Comparison of ENCODE assay signal across 13 cellular contexts in genomic region chr16:87496101-87496801, GRCh38. TPM values are rescaled to one million over a fixed set of nuclear protein-coding genes. Genes with fewer than 3 reads are reported as not detected.
DNase-seq lines count a peak whose midpoint lies in the region; ATAC-seq, FAIRE-seq and TF ChIP-seq lines count a peak whose summit lies in the region.
"Had no signal": no experiment of that assay in that cellular context is flagged by ENCODE, and none has a peak within 500 bp of the region (broad histone marks: within the 10 kb centered on the region; RNA-seq: fewer than 3 reads in every experiment).

No MANE protein-coding gene starts in this region.

- H3K27ac Mint-ChIP-seq in astrocyte (ENCODE audit: unreplicated experiment), result no peak overlapping the region
- H3K27ac Mint-ChIP-seq in endodermal cell, result no peak overlapping the region

- H3K9ac ChIP-seq in astrocyte (ENCODE audit: low read length) (no peak overlapping the region), endodermal cell (ENCODE audit: extremely low read depth, low read length, poor library complexity, severe bottlenecking) (no peak overlapping the region)

- H3K79me2 ChIP-seq in astrocyte (ENCODE audit: insufficient read depth, low read length), result peaks cover 8% of the 10 kb centered on the region

- DNase-seq in activated T-cell treated with anti-CD3 and anti-CD28 coated beads, Interleukin-2, amount 50 U/mL, for 48 hours, result peak; percentile 34 to 38
- no peak for DNase-seq in activated T-cell treated with anti-CD3 and anti-CD28 coated beads for 4 hours
- no peak for DNase-seq in astrocyte (ENCODE audit: low read depth)
- peak; percentile 17 to 21 for DNase-seq in stimulated activated CD8-positive, alpha-beta memory T cell treated with anti-CD3 and anti-CD28 coated beads, Interleukin-7, amount 100 ng/mL, for 4 hours (ENCODE audit: low read depth in 2 of 2)
- no peak for DNase-seq in endodermal cell
- DNase-seq: activated CD8-positive, alpha-beta memory T cell treated with anti-CD3 and anti-CD28 coated beads for 24 hours; GF-D8; NCI-H1048; small intestine had no signal

- H3K36me3 Mint-ChIP-seq in astrocyte (ENCODE audit: low read depth, unreplicated experiment) (no peaks in the 10 kb centered on the region), endodermal cell (ENCODE audit: low read depth) (no peaks in the 10 kb centered on the region)

- H3K27me3 Mint-ChIP-seq in astrocyte (ENCODE audit: low read depth, unreplicated experiment), result no peaks in the 10 kb centered on the region
- H3K27me3 Mint-ChIP-seq in endodermal cell (ENCODE audit: insufficient read depth), result no peaks in the 10 kb centered on the region

- peaks cover 7% of the 10 kb centered on the region for H4K20me1 ChIP-seq in astrocyte (ENCODE audit: insufficient read depth, low read length)

- H3K9me3 ChIP-seq in astrocyte (ENCODE audit: insufficient read depth, low read depth, low read length), result no peaks in the 10 kb centered on the region
- H3K9me3 ChIP-seq in endodermal cell (ENCODE audit: control insufficient read depth, low read length), result no peaks in the 10 kb centered on the region

- no peak overlapping the region for H2AFZ ChIP-seq in astrocyte (ENCODE audit: low read depth, low read length)

- H3K4me3 ChIP-seq in astrocyte (ENCODE audit: insufficient read depth, low read depth, low read length) (no peak overlapping the region), endodermal cell (ENCODE audit: low read length) (no peak overlapping the region)
- H3K4me3 ChIP-seq: SK-N-MC had no signal

- no peak for FAIRE-seq in astrocyte (lab: Jason Lieb, UNC)
- FAIRE-seq: small intestine had no signal

- H3K9me3 Mint-ChIP-seq in astrocyte (ENCODE audit: unreplicated experiment) (no peaks in the 10 kb centered on the region), endodermal cell (no peaks in the 10 kb centered on the region)

- no peak overlapping the region for H3K4me2 ChIP-seq in astrocyte (ENCODE audit: low read length)

- H3K4me1 Mint-ChIP-seq in astrocyte (ENCODE audit: low read depth, unreplicated experiment) (peaks cover 14% of the 10 kb centered on the region), endodermal cell (peaks cover 5% of the 10 kb centered on the region)

- H3K4me1 ChIP-seq in astrocyte (ENCODE audit: insufficient read depth, low read length), result peaks cover 17% of the 10 kb centered on the region
- H3K4me1 ChIP-seq in endodermal cell (ENCODE audit: control insufficient read depth, insufficient read depth, low read length), result no peaks in the 10 kb centered on the region

- no peaks in the 10 kb centered on the region for H3K36me3 ChIP-seq in astrocyte (ENCODE audit: insufficient read depth, low read length)
- H3K36me3 ChIP-seq in endodermal cell (ENCODE audit: control insufficient read depth, insufficient read depth, low read length), result no peaks in the 10 kb centered on the region

- H3K4me3 Mint-ChIP-seq in astrocyte (ENCODE audit: unreplicated experiment), result peak overlapping the region; percentile 6
- no peak overlapping the region for H3K4me3 Mint-ChIP-seq in endodermal cell

- no peak overlapping the region for H3K27ac ChIP-seq in astrocyte (ENCODE audit: low read depth, low read length)
- H3K27ac ChIP-seq in endodermal cell (ENCODE audit: low read depth, low read length), result no peak overlapping the region
- H3K27ac ChIP-seq: SK-N-MC had no signal

- H3K27me3 ChIP-seq in astrocyte (ENCODE audit: insufficient read depth, low read length) (no peaks in the 10 kb centered on the region), endodermal cell (ENCODE audit: control insufficient read depth, insufficient read depth, low read length, poor library complexity, severe bottlenecking) (no peaks in the 10 kb centered on the region)

- WGBS in endodermal cell (ENCODE audit: insufficient coverage in 1 of 2, insufficient read length in 1 of 2), 2 experiments, result 89 to 93% methylated on average over 3 to 13 of the region's 13 CpGs

- peak; percentile 29 for ATAC-seq in GM21737 (IDR thresholded peaks at IDR 0.05; ENCODE audit: unreplicated experiment)
- no peak for ATAC-seq in GM18502 (IDR thresholded peaks at IDR 0.05; ENCODE audit: poor library complexity, unreplicated experiment)
- ATAC-seq in GM21529 (IDR thresholded peaks at IDR 0.05; ENCODE audit: unreplicated experiment), result no peak

- TF ChIP-seq CTCF in astrocyte (IDR thresholded peaks at IDR 0.05; ENCODE audit: insufficient read depth, low read depth, low read length), result no peak
- TF ChIP-seq CTCF in endodermal cell (conservative IDR thresholded peaks at IDR 0.05), result no peak

RNA-seq across cellular contexts. Expression of gene ZCCHC14, which starts 3.4 kb away (rescaled TPM):
- 19.0 and 19.2 TPM in 2 replicates for total RNA-seq in astrocyte
- total RNA-seq in endodermal cell, result 10 to 100 TPM; 27.3 to 33.7 TPM
- 32.5 TPM for polyA plus RNA-seq in endodermal cell (2013, experiment 1 of 2)
- 30.0 TPM for polyA plus RNA-seq in endodermal cell (2013, experiment 2 of 2)

Comparison
In these comparisons a context has a peak if more than half of its experiments do, and no peak if none do; other contexts are left out.
1. DNase-seq: peak in activated T-cell treated with anti-CD3 and anti-CD28 coated beads, Interleukin-2, amount 50 U/mL, for 48 hours (2 of 2) and stimulated activated CD8-positive, alpha-beta memory T cell treated with anti-CD3 and anti-CD28 coated beads, Interleukin-7, amount 100 ng/mL, for 4 hours (2 of 2); none in activated T-cell treated with anti-CD3 and anti-CD28 coated beads for 4 hours (single experiment), astrocyte (single experiment) and endodermal cell (single experiment).